ENCODE assay signal across 24 cellular contexts in the genomic region with DNA sequence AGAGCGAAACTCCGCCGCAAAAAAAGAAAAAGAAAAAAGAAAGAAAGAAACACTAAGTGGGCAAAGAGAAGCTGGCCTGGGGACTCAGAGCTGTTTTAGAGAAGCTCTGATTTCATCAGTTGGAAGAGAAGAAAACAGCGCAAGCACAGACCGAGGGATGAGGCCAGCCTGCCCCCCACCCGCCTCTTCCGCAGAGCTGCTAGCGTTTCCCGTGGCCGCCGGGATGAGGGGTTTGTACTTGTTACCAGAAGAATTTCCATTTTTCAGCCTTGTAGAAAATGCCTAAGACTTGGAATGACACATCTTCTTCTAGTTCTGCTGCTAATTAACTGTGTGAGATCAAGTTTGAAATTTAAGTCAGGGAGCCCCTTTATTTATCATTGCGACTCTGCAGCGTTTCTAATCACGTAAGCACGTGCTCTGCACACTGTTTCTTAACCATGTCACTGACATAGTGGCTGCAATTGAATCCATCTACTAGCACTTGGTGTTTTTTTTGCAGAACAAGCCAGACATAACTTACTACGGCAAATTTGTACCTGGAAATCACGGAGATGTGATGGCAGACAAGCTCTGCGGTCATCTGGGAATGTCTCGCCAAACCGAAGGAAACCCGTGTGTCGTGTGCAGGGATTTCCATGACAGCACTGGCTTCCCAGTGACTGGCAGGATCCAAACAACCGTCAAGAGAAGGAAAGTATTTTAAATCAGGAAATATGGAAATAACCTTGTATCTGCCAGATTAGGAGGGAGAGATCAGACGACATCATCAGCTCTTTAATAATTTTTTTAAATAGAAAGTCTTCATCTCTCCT. TPM values are rescaled to one million over a fixed set of nuclear protein-coding genes. Genes with fewer than 3 reads are reported as not detected.
DNase-seq lines count a peak whose midpoint lies in the region; TF ChIP-seq lines count a peak whose summit lies in the region.
"Had no signal": no experiment of that assay in that cellular context is flagged by ENCODE, and none has a peak within 500 bp of the region (broad histone marks: within the 10 kb centered on the region; RNA-seq: fewer than 3 reads in every experiment).

No MANE protein-coding gene starts in this region.

- H3K4me3 ChIP-seq in AG04450 (ENCODE audit: low read depth, low read length), result peak overlapping the region; percentile 33
- peak overlapping the region; percentile 10 for H3K4me3 ChIP-seq in osteoblast (ENCODE audit: insufficient read depth, low read length)
- no peak overlapping the region for H3K4me3 ChIP-seq in smooth muscle cell
- no peak overlapping the region for H3K4me3 ChIP-seq in SJCRH30
- H3K4me3 ChIP-seq: A549, HAP-1, heart right ventricle, PC-9 had no signal

- H3K36me3 ChIP-seq in osteoblast (ENCODE audit: insufficient read depth, low read length) (no peaks in the 10 kb centered on the region), smooth muscle cell (ENCODE audit: low read depth) (no peaks in the 10 kb centered on the region), SJCRH30 (no peaks in the 10 kb centered on the region)
- H3K36me3 ChIP-seq: HAP-1, heart right ventricle had no signal

- POLR2A ChIA-PET in AG04450 (lab: Yijun Ruan, JAX), result interaction anchor here (0.7 kb wide), 1 partner anchor 1021 kb away, joined by 3 read pairs; no protein-coding TSS in a partner anchor

- H3K9me3 Mint-ChIP-seq in HFFc6, result no peaks in the 10 kb centered on the region
- H3K9me3 Mint-ChIP-seq: activated CD4-positive, alpha-beta memory T cell treated with anti-CD3 and anti-CD28 coated beads for 36 hours; CD4-positive, alpha-beta T cell; central memory CD8-positive, alpha-beta T cell had no signal

- peaks cover 12% of the 10 kb centered on the region for H3K27me3 ChIP-seq in AG04450 (ENCODE audit: control insufficient read depth, insufficient read depth, low read length)
- peaks cover 42% of the 10 kb centered on the region for H3K27me3 ChIP-seq in osteoblast (ENCODE audit: insufficient read depth, low read length)
- peaks cover 4% of the 10 kb centered on the region for H3K27me3 ChIP-seq in smooth muscle cell (ENCODE audit: low read depth)
- no peaks in the 10 kb centered on the region; the same call in 1 of the 2 replicates for H3K27me3 ChIP-seq in SJCRH30

- H3K9ac ChIP-seq in smooth muscle cell (ENCODE audit: low read depth), result no peak overlapping the region
- H3K9ac ChIP-seq: KMS-11 had no signal

- 85% methylated on average over 24 of the region's 24 CpGs for WGBS in smooth muscle cell (ENCODE audit: low lambda C conversion rate)

- H2AFZ ChIP-seq in osteoblast (ENCODE audit: low read length) (peak overlapping the region; percentile 1), smooth muscle cell (ENCODE audit: low read depth) (no peak overlapping the region)
- H2AFZ ChIP-seq: PC-9 had no signal

- H3K9me3 ChIP-seq in AG04450 (ENCODE audit: control insufficient read depth, insufficient read depth, low read length), result peaks cover 7% of the 10 kb centered on the region
- no peaks in the 10 kb centered on the region for H3K9me3 ChIP-seq in osteoblast (ENCODE audit: low read depth, low read length)
- H3K9me3 ChIP-seq in smooth muscle cell (replicated peaks; ENCODE audit: low read depth), result no peaks in the 10 kb centered on the region
- H3K9me3 ChIP-seq in SJCRH30 (replicated peaks), result no peaks in the 10 kb centered on the region
- H3K9me3 ChIP-seq: A549, HAP-1 had no signal

- H3K36me3 Mint-ChIP-seq in HFFc6 (ENCODE audit: low read depth), result no peaks in the 10 kb centered on the region
- H3K36me3 Mint-ChIP-seq: activated CD4-positive, alpha-beta memory T cell treated with anti-CD3 and anti-CD28 coated beads for 36 hours had no signal

- peak overlapping the region; percentile 69 for H3K27ac ChIP-seq in AG04450 (ENCODE audit: low read depth, low read length)
- H3K27ac ChIP-seq in osteoblast (ENCODE audit: low read depth, low read length), result no peak overlapping the region
- H3K27ac ChIP-seq in smooth muscle cell (ENCODE audit: low read depth), result no peak overlapping the region
- H3K27ac ChIP-seq in SJCRH30, result no peak overlapping the region
- H3K27ac ChIP-seq: A549, heart right ventricle, KMS-11, PC-9 had no signal

- TF ChIP-seq CTCF in AG04450 (IDR thresholded peaks at IDR 0.05; ENCODE audit: low read depth, low read length) (no peak), HFFc6 (IDR thresholded peaks at IDR 0.05) (no peak), osteoblast (IDR thresholded peaks at IDR 0.05; ENCODE audit: extremely low read depth, low read depth, low read length) (no peak), smooth muscle cell (IDR thresholded peaks at IDR 0.05; ENCODE audit: borderline replicate concordance, insufficient read depth, poor library complexity, severe bottlenecking) (no peak)

- H3F3A ChIP-seq in smooth muscle cell (ENCODE audit: low read depth), result no peaks in the 10 kb centered on the region

- peaks cover 14% of the 10 kb centered on the region for H3K27me3 Mint-ChIP-seq in HFFc6 (ENCODE audit: insufficient read depth)

- H3K4me1 ChIP-seq in osteoblast (ENCODE audit: insufficient read depth, low read length), result peaks cover 4% of the 10 kb centered on the region
- no peaks in the 10 kb centered on the region for H3K4me1 ChIP-seq in smooth muscle cell (ENCODE audit: low read depth)
- H3K4me1 ChIP-seq in SJCRH30, result no peaks in the 10 kb centered on the region
- H3K4me1 ChIP-seq: HAP-1, heart right ventricle had no signal

- H3K4me1 Mint-ChIP-seq in HFFc6 (ENCODE audit: low read depth), result peaks cover 18% of the 10 kb centered on the region

- H3K79me2 ChIP-seq in osteoblast (ENCODE audit: insufficient read depth, low read length) (no peaks in the 10 kb centered on the region), smooth muscle cell (ENCODE audit: low read depth) (no peaks in the 10 kb centered on the region)

- CTCF ChIA-PET in AG04450 (lab: Charles Lee), result interaction anchor here (1.3 kb wide), 3 partner anchors 36 to 217 kb away, joined by 3 to 4 read pairs (median 4); no protein-coding TSS in a partner anchor

- DNase-seq in AG04450 (ENCODE audit: low read depth, low spot score), result no peak
- no peak for DNase-seq in HFFc6
- DNase-seq in fibroblast of gingiva (ENCODE audit: low read depth), result peak; percentile 38
- DNase-seq in osteoblast (ENCODE audit: insufficient read length, low spot score, missing footprints), result peak; percentile 69
- DNase-seq in smooth muscle cell (lab: John Stamatoyannopoulos, UW; ENCODE audit: unreplicated experiment), result no peak
- no peak for DNase-seq in superior temporal gyrus (ENCODE audit: extremely low spot score)
- DNase-seq in SJCRH30, result no peak
- DNase-seq in T-helper 1 cell, result no peak
- DNase-seq: activated CD4-positive, alpha-beta memory T cell treated with anti-CD3 and anti-CD28 coated beads for 36 hours; activated CD4-positive, CD25-positive, alpha-beta regulatory T cell; CD4-positive, alpha-beta T cell; erythroblast; heart right ventricle; left ventricle myocardium superior; MV-4-11; NCI-H187 treated with DMSO at 0.1 percent for 48 hours; PC-9; stimulated activated CD8-positive, alpha-beta memory T cell treated with anti-CD3 and anti-CD28 coated beads, Interleukin-4, amount 100 ng/mL, for 48 hours; T-helper 2 cell had no signal

- H3K4me2 ChIP-seq in osteoblast (ENCODE audit: insufficient read depth, low read length), result peak overlapping the region; percentile 60
- H3K4me2 ChIP-seq in smooth muscle cell, result no peak overlapping the region
- H3K4me2 ChIP-seq: A549, KMS-11, PC-9 had no signal

- no peak overlapping the region; the same call in 1 of the 2 replicates for H3K27ac Mint-ChIP-seq in HFFc6
- H3K27ac Mint-ChIP-seq: activated CD4-positive, alpha-beta memory T cell treated with anti-CD3 and anti-CD28 coated beads for 36 hours; CD4-positive, alpha-beta T cell had no signal

- H3K4me3 Mint-ChIP-seq in HFFc6, result peak overlapping the region; percentile 83
- H3K4me3 Mint-ChIP-seq: activated CD4-positive, alpha-beta memory T cell treated with anti-CD3 and anti-CD28 coated beads for 36 hours; CD4-positive, alpha-beta T cell; central memory CD8-positive, alpha-beta T cell had no signal

- H4K20me1 ChIP-seq in osteoblast (ENCODE audit: insufficient read depth, low read length) (no peaks in the 10 kb centered on the region), smooth muscle cell (ENCODE audit: low read depth) (no peaks in the 10 kb centered on the region)

RNA-seq across cellular contexts. Expression of gene ROR2, which starts 41.8 kb away (rescaled TPM):
- polyA plus RNA-seq in AG04450 (2011; rRNA removed) (9.7 and 12.3 TPM in 2 replicates), smooth muscle cell (16.3 and 21.7 TPM in 2 replicates)
- polyA minus RNA-seq in AG04450 (2011; rRNA and poly(A)+ RNA removed), result 18.2 and 21.7 TPM in 2 replicates
- total RNA-seq in HFFc6 (2021; fragmentation: NEBNext Ultra II Directional; extraction: Animal tissue kit (Norgen Biotek cat#: 25700)), result under 1 TPM in 1 of 6 experiments, not detected in 5; 0.09 TPM
- total RNA-seq in osteoblast (13.8 and 28.3 TPM in 2 replicates), smooth muscle cell (15.7 and 16.7 TPM in 2 replicates)
- not detected in 2 replicates for total RNA-seq in SJCRH30 (2014; rRNA removed; shearing (Covaris generic))
- total RNA-seq: CD4-positive, alpha-beta T cell; HT-29; PC-9 had no signal

Comparison
In these comparisons a context has a peak if more than half of its experiments do, and no peak if none do; other contexts are left out.
1. DNase-seq: peak in fibroblast of gingiva (single experiment) and osteoblast (single experiment); none in AG04450 (single experiment), HFFc6 (single experiment), smooth muscle cell (single experiment), superior temporal gyrus (single experiment), SJCRH30 (0 of 2) and T-helper 1 cell (0 of 5).
2. H3K4me3 ChIP-seq: peak in AG04450 (single experiment) and osteoblast (single experiment); none in smooth muscle cell (single experiment) and SJCRH30 (single experiment).
3. RNA of gene ROR2, which starts 41.8 kb away (total RNA-seq): 15.7 to 16.7 TPM in smooth muscle cell and 13.8 to 28.3 TPM in osteoblast; 0.09 TPM in HFFc6 and not detected in SJCRH30; every median in the first group is over 10 times any median in the second.